In genomic region chr1:44636711-44637589, GRCh38 we compare ENCODE assay signal across 14 cellular contexts. TPM values are rescaled to one million over a fixed set of nuclear protein-coding genes. Genes with fewer than 3 reads are reported as not detected.
DNase-seq lines count a peak whose midpoint lies in the region; ATAC-seq and TF ChIP-seq lines count a peak whose summit lies in the region.
"Had no signal": no experiment of that assay in that cellular context is flagged by ENCODE, and none has a peak within 500 bp of the region (broad histone marks: within the 10 kb centered on the region; RNA-seq: fewer than 3 reads in every experiment).

No MANE protein-coding gene starts in this region.

- H2AFZ ChIP-seq in mammary epithelial cell (ENCODE audit: low read depth, low read length) (no peak overlapping the region), neuronal stem cell (ENCODE audit: low read length) (no peak overlapping the region)

- dilution Hi-C loops in mammary epithelial cell (cut with HindIII; ENCODE audit: low sequenced_read_pairs), result no loop called here

- no peaks in the 10 kb centered on the region for H3K27me3 ChIP-seq in mammary epithelial cell (ENCODE audit: insufficient read depth, low read length)
- no peaks in the 10 kb centered on the region for H3K27me3 ChIP-seq in neuronal stem cell (ENCODE audit: control insufficient read depth in 3 of 3, insufficient read depth in 3 of 3, low read depth in 1 of 3, low read length in 3 of 3)
- H3K27me3 ChIP-seq: upper lobe of right lung had no signal

- H3K18ac ChIP-seq in neuronal stem cell (ENCODE audit: low read length), result peak overlapping the region; percentile 13

- no peaks in the 10 kb centered on the region for H3K79me1 ChIP-seq in neuronal stem cell (ENCODE audit: low read depth, low read length)

- H3K4me3 ChIP-seq in mammary epithelial cell (replicated peaks in 1 of 3; ENCODE audit: insufficient read depth in 1 of 3, low read depth in 2 of 3, low read length in 3 of 3), result no peak overlapping the region
- no peak overlapping the region for H3K4me3 ChIP-seq in neuronal stem cell (ENCODE audit: low read length in 2 of 2)
- H3K4me3 ChIP-seq: upper lobe of right lung had no signal

- peaks cover 7% of the 10 kb centered on the region for H3K4me1 ChIP-seq in mammary epithelial cell (ENCODE audit: insufficient read depth, low read length)
- peaks cover 13 to 34% of the 10 kb centered on the region in 2 donors for H3K4me1 ChIP-seq in neuronal stem cell (ENCODE audit: control insufficient read depth in 2 of 2, insufficient read depth in 1 of 2, low read depth in 1 of 2, low read length in 2 of 2)

- CTCF ChIA-PET in mammary epithelial cell (lab: Charles Lee; ENCODE audit: low non-redundant PET), result no interaction called here

- H3K23ac ChIP-seq in neuronal stem cell (ENCODE audit: low read depth, low read length, poor library complexity), result peak overlapping the region; percentile 19

- H3K79me2 ChIP-seq in mammary epithelial cell (ENCODE audit: insufficient read depth, low read length), result peaks cover 26% of the 10 kb centered on the region

- no peak overlapping the region for H3K4ac ChIP-seq in neuronal stem cell (ENCODE audit: low read length)

- 83% methylated on average over 12 of the region's 13 CpGs for WGBS in mammary epithelial cell (ENCODE audit: low coverage, missing lambda C conversion rate)
- WGBS in neuronal stem cell (ENCODE audit: extremely low coverage in 2 of 2, insufficient read length in 2 of 2, insufficient replicate concordance in 1 of 2), 2 donors, result no CpG with 5 or more reads among the region's 13 CpGs

- peak overlapping the region; percentile 61 for H3K14ac ChIP-seq in neuronal stem cell (ENCODE audit: low read length)

- H3K27ac ChIP-seq in mammary epithelial cell (ENCODE audit: insufficient read depth, low read depth, low read length) (no peak overlapping the region), neuronal stem cell (replicated peaks; ENCODE audit: low read length) (peak overlapping the region; percentile 73)
- H3K27ac ChIP-seq: upper lobe of right lung had no signal

- BruUV-seq in mammary epithelial cell (replicated peaks; lab: Mats Ljungman, UMichigan), result no TSS peak

- no peak overlapping the region for H4K8ac ChIP-seq in neuronal stem cell (ENCODE audit: low read depth, low read length)

- intact Hi-C loops in mammary epithelial cell (cut with micrococcal nuclease), result no loop called here

- H3K9ac ChIP-seq in mammary epithelial cell (ENCODE audit: insufficient read depth, low read length) (no peak overlapping the region), neuronal stem cell (ENCODE audit: low read depth, low read length, poor library complexity) (no peak overlapping the region)

- no peak overlapping the region for H2BK12ac ChIP-seq in neuronal stem cell (ENCODE audit: low read length)

- H4K91ac ChIP-seq in neuronal stem cell (ENCODE audit: low read depth, low read length, poor library complexity), result no peak overlapping the region

- no peak for TF ChIP-seq CTCF in mammary epithelial cell (conservative IDR thresholded peaks at IDR 0.05 in 1 of 2, IDR thresholded peaks at IDR 0.05 in 1 of 2; ENCODE audit: extremely low read depth in 1 of 2, insufficient read depth in 1 of 2, low read depth in 1 of 2, low read length in 2 of 2)

- H2BK120ac ChIP-seq in neuronal stem cell (ENCODE audit: low read depth, low read length), result no peak overlapping the region

- no peak overlapping the region for H2AK5ac ChIP-seq in neuronal stem cell (ENCODE audit: low read depth, low read length)

- H3K36me3 ChIP-seq in mammary epithelial cell (ENCODE audit: insufficient read depth, low read length) (peaks cover 16% of the 10 kb centered on the region), neuronal stem cell (replicated peaks in 1 of 2; ENCODE audit: control insufficient read depth in 2 of 2, insufficient read depth in 2 of 2, low read length in 2 of 2) (peaks cover 43 to 92% of the 10 kb centered on the region in 2 donors)

- ATAC-seq in HG03025 (IDR thresholded peaks at IDR 0.05; ENCODE audit: low FRiP score, unreplicated experiment) (no peak), GM18861 (IDR thresholded peaks at IDR 0.05; ENCODE audit: unreplicated experiment) (no peak), HG03469 (IDR thresholded peaks at IDR 0.05; ENCODE audit: unreplicated experiment) (no peak), GM18873 (IDR thresholded peaks at IDR 0.05; ENCODE audit: low FRiP score, unreplicated experiment) (no peak)
- ATAC-seq: upper lobe of right lung had no signal

- DNase-seq in DMS79 (lab: John Stamatoyannopoulos, UW) (peak; percentile 93), NCI-H2029 treated with DMSO at 0.1 percent for 48 hours (lab: John Stamatoyannopoulos, UW) (peak; percentile 79), mammary epithelial cell (peak; percentile 42), neuronal stem cell (ENCODE audit: low spot score) (no peak)
- DNase-seq: activated B cell treated with CpG ODN at 0.5 μM for 24 hours; central memory CD4-positive, alpha-beta T cell; COR-L47; NCI-H187 treated with DMSO at 0.1 percent for 48 hours; upper lobe of right lung had no signal

- no peak overlapping the region for H3K4me2 ChIP-seq in mammary epithelial cell (ENCODE audit: insufficient read depth, low read depth, low read length)
- no peak overlapping the region for H3K4me2 ChIP-seq in neuronal stem cell (ENCODE audit: insufficient read depth, low read length, poor library complexity, severe bottlenecking)

- no peak overlapping the region for H2BK15ac ChIP-seq in neuronal stem cell (ENCODE audit: low read length)

- no peaks in the 10 kb centered on the region for H4K20me1 ChIP-seq in mammary epithelial cell (ENCODE audit: insufficient read depth, low read length)

- H3K9me3 ChIP-seq in mammary epithelial cell (replicated peaks; ENCODE audit: insufficient read depth, low read length), result no peaks in the 10 kb centered on the region
- H3K9me3 ChIP-seq in neuronal stem cell (replicated peaks in 1 of 2; ENCODE audit: control insufficient read depth in 2 of 2, insufficient read depth in 1 of 2, low read depth in 1 of 2, low read length in 2 of 2), result no peaks in the 10 kb centered on the region
- H3K9me3 ChIP-seq: upper lobe of right lung had no signal

- no peak overlapping the region for H2BK5ac ChIP-seq in neuronal stem cell (ENCODE audit: low read length)

- in situ Hi-C loops in mammary epithelial cell (cut with MboI; ENCODE audit: low sequenced_read_pairs in 2 of 2), result no loop called here

RNA-seq across cellular contexts. Expression of gene TMEM53, which starts 37.3 kb away (rescaled TPM):
- total RNA-seq in mammary epithelial cell, result 1 to 10 TPM; 9.3 to 9.7 TPM
- 13.0 TPM for polyA plus RNA-seq in mammary epithelial cell
- 2.2 TPM for polyA minus RNA-seq in mammary epithelial cell
- polyA plus RNA-seq in neuronal stem cell (2013, experiment 1 of 2), result 11.3 TPM
- polyA plus RNA-seq in neuronal stem cell (2013, experiment 2 of 2), result 11.9 TPM

RNA-seq across cellular contexts. Expression of gene ARMH1, which starts 37.6 kb away (rescaled TPM):
- 1 to 10 TPM in 1 of 2 donors, not detected in 1; 1.5 TPM for total RNA-seq in mammary epithelial cell
- 0.51 TPM for polyA plus RNA-seq in mammary epithelial cell
- not detected for polyA minus RNA-seq in mammary epithelial cell
- polyA plus RNA-seq in neuronal stem cell (2013, experiment 1 of 2), result 7.6 TPM
- 7.7 TPM for polyA plus RNA-seq in neuronal stem cell (2013, experiment 2 of 2)
- total RNA-seq: glomerular endothelial cell had no signal
